In genomic region chr19:9847087-9847671, GRCh38 we compare ENCODE assay signal across 8 cellular contexts. TPM values are rescaled to one million over a fixed set of nuclear protein-coding genes. Genes with fewer than 3 reads are reported as not detected.
DNase-seq lines count a peak whose midpoint lies in the region; ATAC-seq and TF ChIP-seq lines count a peak whose summit lies in the region.

No MANE protein-coding gene starts in this region.

- no peak overlapping the region for H3K4me3 ChIP-seq in BE2C (ENCODE audit: low read depth, low read length)

- intact Hi-C loops in activated CD4-positive, alpha-beta T cell treated with anti-CD3 and anti-CD28 coated beads for 36 hours (cut with DNase I, micrococcal nuclease), result loop anchor here in 1 of 2 experiments (5.0 kb wide), 1 partner anchor 65 kb away; no protein-coding TSS in a partner anchor

- peak; percentile 93 for ATAC-seq in activated CD4-positive, alpha-beta T cell treated with anti-CD3 and anti-CD28 coated beads for 36 hours
- peak; percentile 22 for ATAC-seq in effector memory CD8-positive, alpha-beta T cell (replicated peaks)

- H3K27me3 Mint-ChIP-seq in activated CD4-positive, alpha-beta T cell treated with anti-CD3 and anti-CD28 coated beads for 36 hours, result no peaks in the 10 kb centered on the region
- no peaks in the 10 kb centered on the region for H3K27me3 Mint-ChIP-seq in effector memory CD8-positive, alpha-beta T cell

- CTCF ChIA-PET in activated CD4-positive, alpha-beta T cell treated with anti-CD3 and anti-CD28 coated beads for 36 hours (lab: Charles Lee), result no interaction called here

- no peak overlapping the region for H3K4me3 Mint-ChIP-seq in activated CD4-positive, alpha-beta T cell treated with anti-CD3 and anti-CD28 coated beads for 36 hours
- no peak overlapping the region for H3K4me3 Mint-ChIP-seq in effector memory CD8-positive, alpha-beta T cell

- peaks cover 30% of the 10 kb centered on the region for H3K36me3 Mint-ChIP-seq in activated CD4-positive, alpha-beta T cell treated with anti-CD3 and anti-CD28 coated beads for 36 hours (ENCODE audit: low read depth)
- H3K36me3 Mint-ChIP-seq in effector memory CD8-positive, alpha-beta T cell (ENCODE audit: insufficient read depth), result peaks cover 2% of the 10 kb centered on the region

- H3K4me1 ChIP-seq in BE2C, result no peaks in the 10 kb centered on the region

- H3K27me3 ChIP-seq in BE2C, result no peaks in the 10 kb centered on the region

- H3K9me3 ChIP-seq in BE2C, result no peaks in the 10 kb centered on the region

- peaks cover 56% of the 10 kb centered on the region for H3K36me3 ChIP-seq in BE2C

- DNase-seq in BE2C (peak; percentile 62), HT1080 (ENCODE audit: low read depth) (peak; percentile 90), non-pigmented ciliary epithelial cell (ENCODE audit: low read depth) (peak; percentile 75), NCI-H1092 treated with DMSO at 0.1 percent for 48 hours (lab: John Stamatoyannopoulos, UW) (no peak), NCI-H345 treated with DMSO at 0.1 percent for 48 hours (lab: John Stamatoyannopoulos, UW; ENCODE audit: unreplicated experiment) (no peak), germinal center (ENCODE audit: low spot score) (no peak)
- peak; percentile 84 for DNase-seq in activated CD4-positive, alpha-beta T cell treated with anti-CD3 and anti-CD28 coated beads for 36 hours
- no peak for DNase-seq in effector memory CD8-positive, alpha-beta T cell

- POLR2A ChIA-PET in activated CD4-positive, alpha-beta T cell treated with anti-CD3 and anti-CD28 coated beads for 36 hours (lab: Charles Lee), result interaction anchor here (0.5 kb wide), 1 partner anchor 19 kb away, joined by 3 read pairs; no protein-coding TSS in a partner anchor

- peaks cover 14% of the 10 kb centered on the region for H3K4me1 Mint-ChIP-seq in activated CD4-positive, alpha-beta T cell treated with anti-CD3 and anti-CD28 coated beads for 36 hours
- H3K4me1 Mint-ChIP-seq in effector memory CD8-positive, alpha-beta T cell (ENCODE audit: low read depth in 2 of 2), result peaks cover 10 to 26% of the 10 kb centered on the region in 2 donors

- no peaks in the 10 kb centered on the region for H3K9me3 Mint-ChIP-seq in activated CD4-positive, alpha-beta T cell treated with anti-CD3 and anti-CD28 coated beads for 36 hours (ENCODE audit: low read depth)
- no peaks in the 10 kb centered on the region for H3K9me3 Mint-ChIP-seq in effector memory CD8-positive, alpha-beta T cell

- peak overlapping the region; percentile 39 for H3K27ac Mint-ChIP-seq in activated CD4-positive, alpha-beta T cell treated with anti-CD3 and anti-CD28 coated beads for 36 hours
- peak overlapping the region in 1 of 2 donors; percentile 65 for H3K27ac Mint-ChIP-seq in effector memory CD8-positive, alpha-beta T cell

- peak; percentile 53 for TF ChIP-seq CTCF in BE2C (IDR thresholded peaks at IDR 0.05; ENCODE audit: low read depth, low read length)

RNA-seq across cellular contexts. Expression of gene PIN1, which starts 12.1 kb away (rescaled TPM):
- polyA plus RNA-seq in BE2C (2012; ENCODE audit: insufficient read depth, insufficient read length, low read depth), result 289 TPM
- 146 and 165 TPM in 2 replicates for total RNA-seq in HT1080 (2014; rRNA removed; shearing (Covaris generic))
- polyA plus RNA-seq in HT1080 (2015; cell fraction: cytosol; rRNA removed), result 83.6 and 108 TPM in 2 replicates
- 55.9 and 61.8 TPM in 2 replicates for polyA plus RNA-seq in HT1080 (2015; cell fraction: nucleus; rRNA removed)
- 10 to 100 TPM; 70.4 to 74.2 TPM for total RNA-seq in activated CD4-positive, alpha-beta T cell treated with anti-CD3 and anti-CD28 coated beads for 36 hours

RNA-seq across cellular contexts. Expression of gene UBL5, which starts 19.5 kb away (rescaled TPM):
- polyA plus RNA-seq in BE2C (2012; ENCODE audit: insufficient read depth, insufficient read length, low read depth), result 907 TPM
- 225 and 406 TPM in 2 replicates for total RNA-seq in HT1080 (2014; rRNA removed; shearing (Covaris generic))
- polyA plus RNA-seq in HT1080 (2015; cell fraction: cytosol; rRNA removed), result 1,028 and 1,184 TPM in 2 replicates
- polyA plus RNA-seq in HT1080 (2015; cell fraction: nucleus; rRNA removed), result 334 and 410 TPM in 2 replicates
- total RNA-seq in activated CD4-positive, alpha-beta T cell treated with anti-CD3 and anti-CD28 coated beads for 36 hours, result 100 to 1,000 TPM; 214 to 327 TPM

RNA-seq across cellular contexts. Expression of gene FBXL12, which starts 28.3 kb away (rescaled TPM):
- 59.4 TPM for polyA plus RNA-seq in BE2C (2012; ENCODE audit: insufficient read depth, insufficient read length, low read depth)
- 21.2 and 24.3 TPM in 2 replicates for total RNA-seq in HT1080 (2014; rRNA removed; shearing (Covaris generic))
- 14.7 and 19.5 TPM in 2 replicates for polyA plus RNA-seq in HT1080 (2015; cell fraction: cytosol; rRNA removed)
- polyA plus RNA-seq in HT1080 (2015; cell fraction: nucleus; rRNA removed), result 41.3 and 73.9 TPM in 2 replicates
- 10 to 100 TPM; 19.9 to 22.5 TPM for total RNA-seq in activated CD4-positive, alpha-beta T cell treated with anti-CD3 and anti-CD28 coated beads for 36 hours

Comparison
In these comparisons a context has a peak if more than half of its experiments do, and no peak if none do; other contexts are left out.
1. DNase-seq: peak in BE2C (single experiment), HT1080 (single experiment), activated CD4-positive, alpha-beta T cell treated with anti-CD3 and anti-CD28 coated beads for 36 hours (single experiment) and non-pigmented ciliary epithelial cell (single experiment); none in effector memory CD8-positive, alpha-beta T cell (0 of 3), NCI-H1092 treated with DMSO at 0.1 percent for 48 hours (single experiment), NCI-H345 treated with DMSO at 0.1 percent for 48 hours (single experiment) and germinal center (single experiment).